Comparison of ENCODE assay signal across 8 cellular contexts in genomic region chr6:85404016-85404496, GRCh38. TPM values are rescaled to one million over a fixed set of nuclear protein-coding genes. Genes with fewer than 3 reads are reported as not detected.
DNase-seq lines count a peak whose midpoint lies in the region; ATAC-seq, FAIRE-seq and TF ChIP-seq lines count a peak whose summit lies in the region.
"Not testable (repeated sequence)": the region's sequence is repeated elsewhere in the genome, so short reads cannot be mapped to it uniquely, and the experiment has no call there.

No MANE protein-coding gene starts in this region.

- H3K36me3 Mint-ChIP-seq in activated CD4-positive, alpha-beta T cell treated with anti-CD3 and anti-CD28 coated beads, Interleukin-2, amount 10 ng/mL, durations not matched to agents 7 days and 5 days (ENCODE audit: low read depth), result not testable (repeated sequence)

- DNase-seq in A172 (ENCODE audit: low spot score), result peak; percentile 48
- DNase-seq in PC-9; activated CD4-positive, alpha-beta T cell treated with anti-CD3 and anti-CD28 coated beads, Interleukin-2, amount 10 ng/mL, durations not matched to agents 7 days and 5 days; GM12878 (ENCODE audit: low read depth, low spot score); esophagus squamous epithelium (lab: John Stamatoyannopoulos, UW); lower lobe of right lung; small intestine: not testable (repeated sequence)

- TF ChIP-seq EP300 in GM12878 (IDR thresholded peaks at IDR 0.05; ENCODE audit: borderline replicate concordance in 1 of 2, control insufficient read depth in 1 of 2, low read depth in 2 of 2, low read length in 2 of 2), result not testable (repeated sequence)

- H3K4me3 ChIP-seq in PC-9; GM12878; esophagus squamous epithelium; lower lobe of right lung; small intestine (ENCODE audit: low read depth in 1 of 2, low read length in 2 of 2): not testable (repeated sequence)

- H3K27me3 Mint-ChIP-seq in activated CD4-positive, alpha-beta T cell treated with anti-CD3 and anti-CD28 coated beads, Interleukin-2, amount 10 ng/mL, durations not matched to agents 7 days and 5 days, result not testable (repeated sequence)

- FAIRE-seq in GM12878 (lab: Jason Lieb, UNC); small intestine (lab: Jason Lieb, UNC): not testable (repeated sequence)

- CTCF ChIA-PET in PC-9 (lab: Charles Lee), result interaction anchor here (1.3 kb wide), 1 partner anchor 79 kb away, joined by 3 read pairs; no protein-coding TSS in a partner anchor
- CTCF ChIA-PET in activated CD4-positive, alpha-beta T cell treated with anti-CD3 and anti-CD28 coated beads, Interleukin-2, amount 10 ng/mL, durations not matched to agents 7 days and 5 days (lab: Charles Lee), result interaction anchor here (1.8 kb wide), 1 partner anchor 79 kb away, joined by 4 read pairs; no protein-coding TSS in a partner anchor
- CTCF ChIA-PET in GM12878 (lab: Yijun Ruan, JAX), result interaction anchor here (1.2 to 2.3 kb wide), 5 partner anchors 17 to 79 kb away, joined by 3 to 12 read pairs (median 6); partner anchors contain the start of gene NT5E

- H3K4me1 ChIP-seq in ES-I3 (ENCODE audit: insufficient read depth, low read length) (peaks cover 47% of the 10 kb centered on the region), PC-9 (replicated peaks; ENCODE audit: insufficient read depth) (peaks cover 51% of the 10 kb centered on the region), GM12878 (ENCODE audit: control insufficient read depth, insufficient read depth, low read length) (peaks cover 20% of the 10 kb centered on the region), esophagus squamous epithelium (peaks cover 21 to 53% (median 28%) of the 10 kb centered on the region in 3 donors), lower lobe of right lung (peaks cover 12% of the 10 kb centered on the region), small intestine (ENCODE audit: control insufficient read depth in 2 of 2, insufficient read depth in 1 of 2, low read depth in 1 of 2, low read length in 1 of 2) (peaks cover 12 to 28% of the 10 kb centered on the region in 2 donors)

- not testable (repeated sequence) for BruUV-seq in PC-9 (replicated peaks; lab: Mats Ljungman, UMichigan); GM12878 (replicated peaks; lab: Mats Ljungman, UMichigan)

- not testable (repeated sequence) for TF ChIP-seq CTCF in PC-9 (conservative IDR thresholded peaks at IDR 0.05); GM12878 (IDR thresholded peaks at IDR 0.05 in 2 of 3, conservative IDR thresholded peaks at IDR 0.05 in 1 of 3; ENCODE audit: control insufficient read depth in 2 of 3, extremely low read depth in 1 of 3, insufficient read depth in 1 of 3, low read depth in 3 of 3, low read length in 3 of 3); esophagus squamous epithelium (IDR thresholded peaks at IDR 0.05); lower lobe of right lung (IDR thresholded peaks at IDR 0.05)

- not testable (repeated sequence) for H3K9me3 ChIP-seq in ES-I3 (ENCODE audit: control insufficient read depth, insufficient read depth, low read length); PC-9 (ENCODE audit: insufficient read depth, low read depth); GM12878 (replicated peaks; ENCODE audit: control insufficient read depth, insufficient read depth, low read length); esophagus squamous epithelium; lower lobe of right lung; small intestine (ENCODE audit: control insufficient read depth, low read depth)

- H3K27me3 ChIP-seq in PC-9 (ENCODE audit: insufficient read depth, low read depth); GM12878 (replicated peaks in 1 of 2; ENCODE audit: control insufficient read depth in 2 of 2, insufficient read depth in 2 of 2, low read length in 1 of 2); esophagus squamous epithelium; lower lobe of right lung (ENCODE audit: low read depth); small intestine (ENCODE audit: control insufficient read depth in 2 of 2, insufficient read depth in 2 of 2, low read length in 2 of 2): not testable (repeated sequence)

- H4K20me1 ChIP-seq in PC-9 (ENCODE audit: insufficient read depth); GM12878 (ENCODE audit: control insufficient read depth, insufficient read depth): not testable (repeated sequence)

- H3K27ac ChIP-seq in PC-9 (peak overlapping the region; percentile 75), esophagus squamous epithelium (peak overlapping the region; percentile 47 to 78 (median 75)), lower lobe of right lung (peak overlapping the region; percentile 22), small intestine (ENCODE audit: low read depth in 1 of 2, low read length in 1 of 2) (peak overlapping the region; percentile 87 to 90)
- not testable (repeated sequence) for H3K27ac ChIP-seq in GM12878 (ENCODE audit: control insufficient read depth, insufficient read depth)

- in situ Hi-C loops in GM12878 (cut with MboI), result not testable (repeated sequence)

- H3K79me2 ChIP-seq in PC-9 (ENCODE audit: low read depth); GM12878 (ENCODE audit: control insufficient read depth, insufficient read depth, low read length): not testable (repeated sequence)

- H3K9ac ChIP-seq in ES-I3 (ENCODE audit: low read depth, low read length), result peak overlapping the region; percentile 7; the same call in 1 of the 2 replicates
- not testable (repeated sequence) for H3K9ac ChIP-seq in GM12878 (ENCODE audit: control insufficient read depth, insufficient read depth, low read length)

- H3K36me3 ChIP-seq in ES-I3 (ENCODE audit: insufficient read depth, low read length); PC-9 (ENCODE audit: low read depth); GM12878 (ENCODE audit: control insufficient read depth in 2 of 2, insufficient read depth in 2 of 2, low read length in 1 of 2); esophagus squamous epithelium; lower lobe of right lung; small intestine (ENCODE audit: control insufficient read depth in 2 of 2, insufficient read depth in 2 of 2, low read length in 2 of 2): not testable (repeated sequence)

- ATAC-seq in GM12878, lower lobe of right lung: not testable (repeated sequence)

- not testable (repeated sequence) for H3K9me2 ChIP-seq in PC-9 (ENCODE audit: insufficient read depth)

- POLR2A ChIA-PET in PC-9 (lab: Charles Lee; ENCODE audit: unreplicated experiment) (interaction anchor here (0.6 to 0.7 kb wide), 2 partner anchors 13 to 46 kb away, joined by 3 to 6 read pairs; partner anchors contain the start of gene NT5E), GM12878 (lab: Charles Lee) (interaction anchor here (0.7 to 6.0 kb wide), 4 partner anchors 10 to 50 kb away, joined by 3 to 50 read pairs (median 5); partner anchors contain the start of gene NT5E)
- POLR2A ChIA-PET in activated CD4-positive, alpha-beta T cell treated with anti-CD3 and anti-CD28 coated beads, Interleukin-2, amount 10 ng/mL, durations not matched to agents 7 days and 5 days (lab: Charles Lee), result not testable (repeated sequence)

- TF ChIP-seq RAD21 in GM12878 (IDR thresholded peaks at IDR 0.05; ENCODE audit: insufficient read depth, low read depth, low read length), result not testable (repeated sequence)

- not testable (repeated sequence) for H2AFZ ChIP-seq in PC-9; GM12878 (ENCODE audit: control insufficient read depth, low read depth, low read length)

- H3K9me3 Mint-ChIP-seq in activated CD4-positive, alpha-beta T cell treated with anti-CD3 and anti-CD28 coated beads, Interleukin-2, amount 10 ng/mL, durations not matched to agents 7 days and 5 days, result not testable (repeated sequence)

- intact Hi-C loops in PC-9 (cut with micrococcal nuclease; ENCODE audit: unreplicated experiment) (loop anchor here (1.0 to 2.0 kb wide), 3 partner anchors 45 to 86 kb away; no protein-coding TSS in a partner anchor), GM12878 (cut with micrococcal nuclease; ENCODE audit: unreplicated experiment) (loop anchor here (2.0 kb wide), 1 partner anchor 47 kb away; the partner anchor contains the start of gene NT5E)
- intact Hi-C loops in esophagus squamous epithelium (cut with DNase I); lower lobe of right lung (cut with DNase I): not testable (repeated sequence)

- H3K4me1 Mint-ChIP-seq in activated CD4-positive, alpha-beta T cell treated with anti-CD3 and anti-CD28 coated beads, Interleukin-2, amount 10 ng/mL, durations not matched to agents 7 days and 5 days, result peaks cover 52% of the 10 kb centered on the region

- H3K4me2 ChIP-seq in PC-9, result peak overlapping the region; percentile 64
- H3K4me2 ChIP-seq in GM12878 (ENCODE audit: control insufficient read depth, insufficient read depth), result not testable (repeated sequence)

- not testable (repeated sequence) for TF ChIP-seq POLR2A in GM12878 (IDR thresholded peaks at IDR 0.05; ENCODE audit: low read depth, low read length); esophagus squamous epithelium (IDR thresholded peaks at IDR 0.05)

- H3K27ac Mint-ChIP-seq in activated CD4-positive, alpha-beta T cell treated with anti-CD3 and anti-CD28 coated beads, Interleukin-2, amount 10 ng/mL, durations not matched to agents 7 days and 5 days, result peak overlapping the region; percentile 70

- SMC1A ChIA-PET in GM12878 (lab: Charles Lee; ENCODE audit: uncharacterized antibody, unreplicated experiment), result interaction anchor here (1.0 to 8.3 kb wide), 10 partner anchors 11 to 79 kb away, joined by 3 to 79 read pairs (median 6); partner anchors contain the start of gene NT5E

- H3F3A ChIP-seq in PC-9 (ENCODE audit: insufficient read depth, low read depth), result peaks cover 24% of the 10 kb centered on the region; the same call in 1 of the 2 replicates

- WGBS in GM12878 (ENCODE audit: insufficient coverage, insufficient replicate concordance, low lambda C conversion rate, missing lambda C conversion rate), result 72% methylated on average over 4 of the region's 4 CpGs
- WGBS in esophagus squamous epithelium, 2 donors, result 46 to 60% methylated on average over 4 of the region's 4 CpGs
- 64 to 76% (median 71%) methylated on average over 4 of the region's 4 CpGs for whole genome bisulfite sequencing in small intestine, 3 donors

- RAD21 ChIA-PET in GM12878 (lab: Charles Lee; ENCODE audit: unreplicated experiment), result interaction anchor here (0.9 to 6.0 kb wide), 6 partner anchors 8 to 239 kb away, joined by 3 to 48 read pairs (median 12); partner anchors contain the start of gene NT5E

- H3K4me3 Mint-ChIP-seq in activated CD4-positive, alpha-beta T cell treated with anti-CD3 and anti-CD28 coated beads, Interleukin-2, amount 10 ng/mL, durations not matched to agents 7 days and 5 days, result not testable (repeated sequence)

RNA-seq across cellular contexts. Expression of gene NT5E, which starts 45.8 kb away (rescaled TPM):
- 127 and 155 TPM in 2 replicates for total RNA-seq in A172 (2014; rRNA removed; shearing (Covaris generic))
- total RNA-seq in PC-9 (2021) (84.6 and 90.4 TPM in 2 replicates), GM12878 (2014; rRNA removed) (8.2 and 8.4 TPM in 2 replicates), GM12878 (2014; rRNA removed; fragmentation: Illumina TruSeq; extraction: Trizol) (6.6 and 6.9 TPM in 2 replicates), GM12878 (2021) (8.2 and 9.7 TPM in 2 replicates), esophagus squamous epithelium (1 to 10 TPM in 3 of 4 donors, under 1 TPM in 1; 0.68 to 6.7 (median 3.2) TPM), lower lobe of right lung (18.0 TPM)
- 1 to 10 TPM; 6.1 to 7.2 TPM for total RNA-seq in activated CD4-positive, alpha-beta T cell treated with anti-CD3 and anti-CD28 coated beads, Interleukin-2, amount 10 ng/mL, durations not matched to agents 7 days and 5 days
- 2.2 and 2.5 TPM in 2 replicates for total RNA-seq in GM12878 (2013; cell fraction: nucleolus; rRNA removed)
- 4.2 TPM for polyA plus RNA-seq in GM12878 (2011; ENCODE audit: low read depth)
- polyA plus RNA-seq in GM12878 (2011; rRNA removed) (6.9 and 9.9 TPM in 2 replicates), GM12878 (2014; fragmentation: Illumina TruSeq; extraction: Trizol) (5.6 and 7.5 TPM in 2 replicates), GM12878 (2014; fragmentation: Nextera tagmentation; extraction: Ambion mirVana) (1 to 10 TPM; 1.9 to 3.9 TPM), GM12878 (2014; rRNA removed) (7.7 and 8.4 TPM in 2 replicates), GM12878 (2016; fragmentation: Nextera tagmentation; extraction: Ambion mirVana) (1 to 10 TPM; 8.4 to 9.3 TPM), small intestine (10 to 100 TPM in 2 of 3 donors, 1 to 10 TPM in 1; 5.8 to 24.9 (median 11.8) TPM)
- 4.6 and 9.2 TPM in 2 replicates for polyA plus RNA-seq in GM12878 (2011; cell fraction: cytosol; rRNA removed)
- polyA plus RNA-seq in GM12878 (2011; cell fraction: nucleus; rRNA removed), result 7.9 and 9.2 TPM in 2 replicates
- polyA plus RNA-seq in GM12878 (2012), result 5.3 and 7.9 TPM in 2 replicates
- polyA minus RNA-seq in GM12878 (2011; rRNA and poly(A)+ RNA removed), result 6.8 and 9.9 TPM in 2 replicates
- 8.7 and 10.4 TPM in 2 replicates for polyA minus RNA-seq in GM12878 (2011; cell fraction: cytosol; rRNA and poly(A)+ RNA removed)
- 14.4 and 19.7 TPM in 2 replicates for polyA minus RNA-seq in GM12878 (2011; cell fraction: nucleus; rRNA and poly(A)+ RNA removed)
